8 cellular contexts compared by ENCODE assay signal in genomic region chr10:43846187-43846680, GRCh38.
DNase-seq lines count a peak whose midpoint lies in the region; ATAC-seq and TF ChIP-seq lines count a peak whose summit lies in the region.

No MANE protein-coding gene starts in this region.

- H3K27ac ChIP-seq in VCaP, result peak overlapping the region; percentile 57

- ATAC-seq in GM19043 (IDR thresholded peaks at IDR 0.05; ENCODE audit: low read depth, unreplicated experiment) (peak; percentile 53), HG02973 (IDR thresholded peaks at IDR 0.05; ENCODE audit: unreplicated experiment) (no peak), GM18873 (IDR thresholded peaks at IDR 0.05; ENCODE audit: low FRiP score, unreplicated experiment) (no peak), HG02588 (IDR thresholded peaks at IDR 0.05; ENCODE audit: unreplicated experiment) (no peak), GM21717 (IDR thresholded peaks at IDR 0.05; ENCODE audit: unreplicated experiment) (no peak)

- peak; percentile 94 for DNase-seq in fibroblast of gingiva (ENCODE audit: low read depth)
- DNase-seq in stimulated activated CD4-positive, alpha-beta T cell treated with anti-CD3 and anti-CD28 coated beads, Interleukin-15, amount 100 ng/mL, for 24 hours, result peak; percentile 65

- no peak for TF ChIP-seq CTCF in VCaP (conservative IDR thresholded peaks at IDR 0.05)
